21 cellular contexts compared by ENCODE assay signal in the genomic region with DNA sequence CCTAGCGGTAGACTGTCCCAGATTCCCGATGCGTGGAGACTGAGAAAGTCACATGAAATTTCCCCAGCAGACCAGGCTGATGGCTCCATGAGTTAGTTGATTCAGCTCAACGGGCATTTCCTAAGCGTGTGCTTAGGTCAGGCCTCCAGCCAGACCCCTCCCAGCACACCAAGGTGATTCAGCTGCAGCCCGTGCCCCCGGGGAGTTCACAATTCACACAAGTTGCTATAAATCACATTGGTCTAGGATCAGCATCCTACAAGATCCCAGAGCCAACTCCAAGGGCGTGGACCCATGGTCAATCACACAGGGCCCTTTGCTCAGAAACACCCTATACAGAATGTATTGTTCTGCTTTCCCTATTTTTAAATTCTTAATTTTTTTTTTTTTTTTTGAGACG. TPM values are rescaled to one million over a fixed set of nuclear protein-coding genes. Genes with fewer than 3 reads are reported as not detected.
DNase-seq lines count a peak whose midpoint lies in the region; ATAC-seq and TF ChIP-seq lines count a peak whose summit lies in the region.
"Had no signal": no experiment of that assay in that cellular context is flagged by ENCODE, and none has a peak within 500 bp of the region (broad histone marks: within the 10 kb centered on the region; RNA-seq: fewer than 3 reads in every experiment).

No MANE protein-coding gene starts in this region.

- intact Hi-C loops in transverse colon (cut with DNase I; ENCODE audit: low total_unique reads): no loop called here

- peak overlapping the region in 3 of 4 donors; percentile 45 to 54 (median 52) for H3K27ac ChIP-seq in transverse colon
- H3K27ac ChIP-seq: body of pancreas, upper lobe of right lung had no signal

- H3K9me3 Mint-ChIP-seq in brain (no peaks in the 10 kb centered on the region), nephron progenitor cell (no peaks in the 10 kb centered on the region)
- H3K9me3 Mint-ChIP-seq in natural killer cell treated with Interleukin-12 subunit alpha and Interleukin-12 subunit beta and Interleukin-15 and Interleukin-18, amount 100 ng/mL, for 72 hours: no peaks in the 10 kb centered on the region
- H3K9me3 Mint-ChIP-seq: activated naive CD8-positive, alpha-beta T cell treated with anti-CD3 and anti-CD28 coated beads for 36 hours; activated T-helper 1 cell treated with anti-CD3 and anti-CD28 coated beads, Interleukin-12 subunit alpha, Interleukin-12 subunit beta, Interleukin-2, Interleukin-4 antibody, amounts not matched to agents 30 ng/mL and 10 ng/mL and 1 ng/mL, durations not matched to agents 14 hours and 24 hours and 36 hours; immature natural killer cell had no signal

- no peaks in the 10 kb centered on the region for H3K9me3 ChIP-seq in MG63
- H3K9me3 ChIP-seq in transverse colon: no peaks in the 10 kb centered on the region
- H3K9me3 ChIP-seq: body of pancreas, stomach, upper lobe of right lung had no signal

- ATAC-seq in natural killer cell treated with Interleukin-12 subunit alpha and Interleukin-12 subunit beta and Interleukin-15 and Interleukin-18, amount 100 ng/mL, for 72 hours: no peak
- ATAC-seq in stimulated activated naive CD8-positive, alpha-beta T cell treated with anti-CD3 and anti-CD28 coated beads, Interleukin-15, Interleukin-2, amounts not matched to agents 100 U/mL and 50 U/mL, for 24 hours: no peak
- ATAC-seq: body of pancreas, left ventricle myocardium superior, upper lobe of right lung had no signal

- no peak for TF ChIP-seq EP300 in transverse colon (IDR thresholded peaks at IDR 0.05; ENCODE audit: low read depth)

- H3K4me3 ChIP-seq in MG63: no peak overlapping the region
- no peak overlapping the region for H3K4me3 ChIP-seq in transverse colon
- H3K4me3 ChIP-seq: body of pancreas, skin epidermis, stomach, upper lobe of right lung had no signal

- in situ Hi-C loops in transverse colon (cut with MboI; ENCODE audit: low pct_ligation_motif_present in 1 of 4, low pct_unique_long_range_greater_than_20kb in 1 of 4, low sequenced_read_pairs in 3 of 4): no loop called here

- H3K27me3 Mint-ChIP-seq in brain (peaks cover 2% of the 10 kb centered on the region), nephron progenitor cell (ENCODE audit: low read depth, poor library complexity) (peaks cover 8% of the 10 kb centered on the region)
- peaks cover 10 to 29% of the 10 kb centered on the region in 2 donors for H3K27me3 Mint-ChIP-seq in natural killer cell treated with Interleukin-12 subunit alpha and Interleukin-12 subunit beta and Interleukin-15 and Interleukin-18, amount 100 ng/mL, for 72 hours
- H3K27me3 Mint-ChIP-seq: activated naive CD8-positive, alpha-beta T cell treated with anti-CD3 and anti-CD28 coated beads for 36 hours had no signal

- TF ChIP-seq POLR2A in transverse colon (IDR thresholded peaks at IDR 0.05): no peak

- peak; percentile 12 for DNase-seq in MG63
- DNase-seq in nephron progenitor cell: peak; percentile 38
- no peak for DNase-seq in transverse colon
- DNase-seq in DMS 273 (lab: John Stamatoyannopoulos, UW; ENCODE audit: unreplicated experiment): no peak
- no peak for DNase-seq in natural killer cell treated with Interleukin-12 subunit alpha and Interleukin-12 subunit beta and Interleukin-15 and Interleukin-18, amount 100 ng/mL, for 72 hours (ENCODE audit: low spot score)
- no peak for DNase-seq in stimulated activated naive CD8-positive, alpha-beta T cell treated with anti-CD3 and anti-CD28 coated beads, Interleukin-15, Interleukin-2, amounts not matched to agents 100 U/mL and 50 U/mL, for 24 hours
- DNase-seq: activated CD4-positive, alpha-beta T cell treated with anti-CD3 and anti-CD28 coated beads for 48 hours; activated naive CD8-positive, alpha-beta T cell treated with anti-CD3 and anti-CD28 coated beads for 36 hours; AML-193; body of pancreas; Calu3; immature natural killer cell; left ventricle myocardium superior; NCI-H2107; NCI-H524 treated with DMSO at 0.1 percent for 48 hours; stimulated activated CD4-positive, alpha-beta T cell treated with anti-CD3 and anti-CD28 coated beads, Interleukin-4, amount 100 ng/mL, for 24 hours; stomach; upper lobe of right lung had no signal

- H3K4me1 ChIP-seq in transverse colon: peaks cover 10 to 57% (median 26%) of the 10 kb centered on the region in 4 donors
- H3K4me1 ChIP-seq: body of pancreas, upper lobe of right lung had no signal

- H3K36me3 ChIP-seq in MG63: no peaks in the 10 kb centered on the region
- no peaks in the 10 kb centered on the region for H3K36me3 ChIP-seq in transverse colon
- H3K36me3 ChIP-seq: stomach, upper lobe of right lung had no signal

- TF ChIP-seq CTCF in brain (conservative IDR thresholded peaks at IDR 0.05): no peak
- TF ChIP-seq CTCF in nephron progenitor cell (IDR thresholded peaks at IDR 0.05): no peak
- TF ChIP-seq CTCF in transverse colon (IDR thresholded peaks at IDR 0.05): no peak

- WGBS in transverse colon (ENCODE audit: low coverage in 1 of 2), 2 donors: 92 to 94% methylated on average over 4 to 9 of the region's 9 CpGs

- H3K4me3 Mint-ChIP-seq in brain (peak overlapping the region in 2 of 5 experiments; percentile 21 to 35), nephron progenitor cell (no peak overlapping the region)
- H3K4me3 Mint-ChIP-seq in natural killer cell treated with Interleukin-12 subunit alpha and Interleukin-12 subunit beta and Interleukin-15 and Interleukin-18, amount 100 ng/mL, for 72 hours: no peak overlapping the region
- H3K4me3 Mint-ChIP-seq: activated naive CD8-positive, alpha-beta T cell treated with anti-CD3 and anti-CD28 coated beads for 36 hours; activated T-helper 1 cell treated with anti-CD3 and anti-CD28 coated beads, Interleukin-12 subunit alpha, Interleukin-12 subunit beta, Interleukin-2, Interleukin-4 antibody, amounts not matched to agents 30 ng/mL and 10 ng/mL and 1 ng/mL, durations not matched to agents 14 hours and 24 hours and 36 hours; immature natural killer cell had no signal

- H3K36me3 Mint-ChIP-seq in brain: no peaks in the 10 kb centered on the region
- no peaks in the 10 kb centered on the region for H3K36me3 Mint-ChIP-seq in nephron progenitor cell (ENCODE audit: low read depth)
- H3K36me3 Mint-ChIP-seq in natural killer cell treated with Interleukin-12 subunit alpha and Interleukin-12 subunit beta and Interleukin-15 and Interleukin-18, amount 100 ng/mL, for 72 hours: no peaks in the 10 kb centered on the region
- H3K36me3 Mint-ChIP-seq: activated naive CD8-positive, alpha-beta T cell treated with anti-CD3 and anti-CD28 coated beads for 36 hours; immature natural killer cell had no signal

- peak overlapping the region; percentile 46 to 95 (median 85) for H3K27ac Mint-ChIP-seq in brain
- H3K27ac Mint-ChIP-seq in nephron progenitor cell: no peak overlapping the region
- H3K27ac Mint-ChIP-seq in natural killer cell treated with Interleukin-12 subunit alpha and Interleukin-12 subunit beta and Interleukin-15 and Interleukin-18, amount 100 ng/mL, for 72 hours: no peak overlapping the region
- H3K27ac Mint-ChIP-seq: activated naive CD8-positive, alpha-beta T cell treated with anti-CD3 and anti-CD28 coated beads for 36 hours; activated T-helper 1 cell treated with anti-CD3 and anti-CD28 coated beads, Interleukin-12 subunit alpha, Interleukin-12 subunit beta, Interleukin-2, Interleukin-4 antibody, amounts not matched to agents 30 ng/mL and 10 ng/mL and 1 ng/mL, durations not matched to agents 14 hours and 24 hours and 36 hours; immature natural killer cell had no signal

- peaks cover 87% of the 10 kb centered on the region for H3K4me1 Mint-ChIP-seq in brain
- peaks cover 92% of the 10 kb centered on the region for H3K4me1 Mint-ChIP-seq in nephron progenitor cell
- peaks cover 4 to 5% of the 10 kb centered on the region in 2 donors for H3K4me1 Mint-ChIP-seq in natural killer cell treated with Interleukin-12 subunit alpha and Interleukin-12 subunit beta and Interleukin-15 and Interleukin-18, amount 100 ng/mL, for 72 hours (ENCODE audit: low read depth in 2 of 2)

- H3K27me3 ChIP-seq in MG63 (no peaks in the 10 kb centered on the region), transverse colon (no peaks in the 10 kb centered on the region)
- H3K27me3 ChIP-seq: body of pancreas, stomach, upper lobe of right lung had no signal

RNA-seq across cellular contexts. Expression of gene CHST15, which starts 17.1 kb away (rescaled TPM):
- total RNA-seq in MG63 (2014; rRNA removed; shearing (Covaris generic); ENCODE audit: low replicate concordance): 6.1 and 9.8 TPM in 2 replicates
- polyA plus RNA-seq in brain (ENCODE audit: insufficient read depth, low read depth, low replicate concordance): 6.0 TPM
- total RNA-seq in transverse colon: 10 to 100 TPM in 3 of 4 donors, 1 to 10 TPM in 1; 10.0 to 25.4 (median 16.0) TPM
- under 1 TPM in 1 of 2 donors, not detected in 1; 0.95 TPM for total RNA-seq in natural killer cell treated with Interleukin-12 subunit alpha and Interleukin-12 subunit beta and Interleukin-15 and Interleukin-18, amount 100 ng/mL, for 72 hours

Comparison
In these comparisons a context has a peak if more than half of its experiments do, and no peak if none do; other contexts are left out.
1. DNase-seq: peak in MG63 (single experiment) and nephron progenitor cell (single experiment); none in transverse colon (single experiment), DMS 273 (single experiment), natural killer cell treated with Interleukin-12 subunit alpha and Interleukin-12 subunit beta and Interleukin-15 and Interleukin-18, amount 100 ng/mL, for 72 hours (single experiment) and stimulated activated naive CD8-positive, alpha-beta T cell treated with anti-CD3 and anti-CD28 coated beads, Interleukin-15, Interleukin-2, amounts not matched to agents 100 U/mL and 50 U/mL, for 24 hours (single experiment).
2. H3K27ac Mint-ChIP-seq: peak in brain (5 of 5); none in nephron progenitor cell (single experiment) and natural killer cell treated with Interleukin-12 subunit alpha and Interleukin-12 subunit beta and Interleukin-15 and Interleukin-18, amount 100 ng/mL, for 72 hours (0 of 2).